ENCODE assay signal across 23 cellular contexts in genomic region chr20:18596270-18596669, GRCh38.
"Had no signal": no experiment of that assay in that cellular context is flagged by ENCODE, and none has a peak within 500 bp of the region (broad histone marks: within the 10 kb centered on the region; RNA-seq: fewer than 3 reads in every experiment).

No MANE protein-coding gene starts in this region.

- H3K27me3 ChIP-seq: colonic mucosa, gastrocnemius medialis, heart right ventricle, left lung had no signal

- H3K4me1 ChIP-seq: colonic mucosa, gastrocnemius medialis, heart right ventricle, left lung, lower lobe of right lung had no signal

- H3K27ac ChIP-seq: colonic mucosa, epithelial cell of prostate, gastrocnemius medialis, heart right ventricle, left lung, lower lobe of right lung had no signal

- H3K4me3 ChIP-seq: colonic mucosa, gastrocnemius medialis, heart right ventricle, left lung, lower lobe of right lung had no signal

- DNase-seq: colonic mucosa; cortex of kidney; effector CD8-positive, alpha-beta T cell; effector memory CD8-positive, alpha-beta T cell; endodermal cell; erythroblast; foreskin fibroblast; foreskin melanocyte; gastrocnemius medialis; glutamatergic neuron; head of caudate nucleus; heart right ventricle; hippocampal formation; left cardiac atrium; left lung; left ventricle myocardium superior; lower lobe of right lung; mesendoderm; midbrain; naive B cell; naive thymus-derived CD8-positive, alpha-beta T cell had no signal

- ATAC-seq: effector memory CD8-positive, alpha-beta T cell; esophagus mucosa; gastrocnemius medialis; heart right ventricle; left cardiac atrium; left lung; left ventricle myocardium superior; lower lobe of right lung; naive thymus-derived CD8-positive, alpha-beta T cell had no signal

- H3K9me3 ChIP-seq: colonic mucosa, gastrocnemius medialis, left lung, lower lobe of right lung had no signal

- H3K36me3 ChIP-seq: colonic mucosa had no signal
